In the genomic region with DNA sequence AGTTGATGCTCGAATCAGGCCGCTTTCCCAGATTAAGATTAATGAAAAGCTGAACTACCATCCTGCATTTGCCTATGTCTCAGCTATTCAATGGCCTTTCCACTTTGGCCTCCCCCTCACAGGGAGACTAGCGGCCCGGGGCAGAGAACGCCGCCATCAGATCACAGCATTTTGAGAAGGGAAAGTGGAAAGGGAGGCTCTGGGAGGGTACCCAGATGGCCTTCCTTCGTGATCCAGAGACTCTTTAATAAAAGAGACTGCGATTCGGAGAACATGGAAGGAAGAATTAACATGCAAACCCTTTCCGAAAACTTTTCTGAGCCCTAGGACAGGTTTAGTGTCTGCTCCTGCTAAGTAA, we compare ENCODE assay signal across 8 cellular contexts. TPM values are rescaled to one million over a fixed set of nuclear protein-coding genes. Genes with fewer than 3 reads are reported as not detected.
DNase-seq lines count a peak whose midpoint lies in the region; ATAC-seq lines count a peak whose summit lies in the region.

No MANE protein-coding gene starts in this region.

- ATAC-seq in HG02759 (IDR thresholded peaks at IDR 0.05; ENCODE audit: unreplicated experiment) = peak; percentile 3
- peak in 1 of 2 donors; percentile 2 for ATAC-seq in activated naive CD4-positive, alpha-beta T cell treated with anti-CD3 and anti-CD28 coated beads, Interleukin-2, amount 50 U/mL, for 72 hours
- ATAC-seq in stimulated activated naive CD8-positive, alpha-beta T cell treated with anti-CD3 and anti-CD28 coated beads, Interleukin-15, Interleukin-2, amounts not matched to agents 100 U/mL and 50 U/mL, for 24 hours = no peak

- H3K36me3 Mint-ChIP-seq in activated naive CD4-positive, alpha-beta T cell treated with anti-CD3 and anti-CD28 coated beads, Interleukin-2, amount 50 U/mL, for 72 hours = peaks cover 13 to 23% of the 10 kb centered on the region in 2 donors

- no peak for DNase-seq in activated naive CD4-positive, alpha-beta T cell treated with anti-CD3 and anti-CD28 coated beads, Interleukin-2, amount 50 U/mL, for 72 hours (ENCODE audit: low spot score in 2 of 2)
- DNase-seq in islet precursor cell = peak; percentile 43
- DNase-seq in stimulated activated naive CD8-positive, alpha-beta T cell treated with anti-CD3 and anti-CD28 coated beads, Interleukin-15, Interleukin-2, amounts not matched to agents 100 U/mL and 50 U/mL, for 24 hours = peak; percentile 17
- no peak for DNase-seq in LoVo (ENCODE audit: low spot score)
- no peak for DNase-seq in cerebellar cortex (ENCODE audit: low spot score)
- no peak for DNase-seq in SKM-1 (lab: John Stamatoyannopoulos, UW; ENCODE audit: unreplicated experiment)
- DNase-seq in anterior cingulate cortex (lab: John Stamatoyannopoulos, UW) = no peak

- H3K9me3 Mint-ChIP-seq in activated naive CD4-positive, alpha-beta T cell treated with anti-CD3 and anti-CD28 coated beads, Interleukin-2, amount 50 U/mL, for 72 hours = no peaks in the 10 kb centered on the region

- peak overlapping the region; percentile 94 to 95 for H3K27ac Mint-ChIP-seq in activated naive CD4-positive, alpha-beta T cell treated with anti-CD3 and anti-CD28 coated beads, Interleukin-2, amount 50 U/mL, for 72 hours

RNA-seq across cellular contexts. Expression of a gene that starts 0.5 kb away (rescaled TPM):
- 10 to 100 TPM; 37.8 to 51.5 TPM for total RNA-seq in activated naive CD4-positive, alpha-beta T cell treated with anti-CD3 and anti-CD28 coated beads, Interleukin-2, amount 50 U/mL, for 72 hours

RNA-seq across cellular contexts. Expression of a gene that starts 42.2 kb away (rescaled TPM):
- under 1 TPM; 0.09 to 0.21 TPM for total RNA-seq in activated naive CD4-positive, alpha-beta T cell treated with anti-CD3 and anti-CD28 coated beads, Interleukin-2, amount 50 U/mL, for 72 hours

RNA-seq across cellular contexts. Expression of a gene that starts 51.4 kb away (rescaled TPM):
- 10 to 100 TPM; 38.4 to 38.7 TPM for total RNA-seq in activated naive CD4-positive, alpha-beta T cell treated with anti-CD3 and anti-CD28 coated beads, Interleukin-2, amount 50 U/mL, for 72 hours

RNA-seq across cellular contexts. Expression of a gene that starts 58.0 kb away (rescaled TPM):
- 10 to 100 TPM; 84.1 to 85.8 TPM for total RNA-seq in activated naive CD4-positive, alpha-beta T cell treated with anti-CD3 and anti-CD28 coated beads, Interleukin-2, amount 50 U/mL, for 72 hours

Comparison
In these comparisons a context has a peak if more than half of its experiments do, and no peak if none do; other contexts are left out.
1. DNase-seq: peak in islet precursor cell (single experiment) and stimulated activated naive CD8-positive, alpha-beta T cell treated with anti-CD3 and anti-CD28 coated beads, Interleukin-15, Interleukin-2, amounts not matched to agents 100 U/mL and 50 U/mL, for 24 hours (single experiment); none in activated naive CD4-positive, alpha-beta T cell treated with anti-CD3 and anti-CD28 coated beads, Interleukin-2, amount 50 U/mL, for 72 hours (0 of 2), LoVo (single experiment), cerebellar cortex (single experiment), SKM-1 (single experiment) and anterior cingulate cortex (0 of 58).